In genomic region chr6:10410214-10410873, GRCh38 we compare ENCODE assay signal across 9 cellular contexts. TPM values are rescaled to one million over a fixed set of nuclear protein-coding genes. Genes with fewer than 3 reads are reported as not detected.
DNase-seq lines count a peak whose midpoint lies in the region; ATAC-seq and TF ChIP-seq lines count a peak whose summit lies in the region.
"Had no signal": no experiment of that assay in that cellular context is flagged by ENCODE, and none has a peak within 500 bp of the region (broad histone marks: within the 10 kb centered on the region; RNA-seq: fewer than 3 reads in every experiment).

No MANE protein-coding gene starts in this region.

- CTCF ChIA-PET in activated CD8-positive, alpha-beta T cell treated with anti-CD3 and anti-CD28 coated beads for 36 hours (lab: Charles Lee), result no interaction called here

- ATAC-seq in heart right ventricle, result no peak
- no peak for ATAC-seq in activated CD8-positive, alpha-beta T cell treated with anti-CD3 and anti-CD28 coated beads for 36 hours
- no peak for ATAC-seq in GM18511 (IDR thresholded peaks at IDR 0.05; ENCODE audit: unreplicated experiment)
- ATAC-seq: Right ventricle myocardium inferior had no signal

- H3K9me3 ChIP-seq in left ventricle myocardium inferior (replicated peaks) (no peaks in the 10 kb centered on the region), heart right ventricle (no peaks in the 10 kb centered on the region), iPS-18c (ENCODE audit: control insufficient read depth, insufficient read depth, low read length) (no peaks in the 10 kb centered on the region), vagina (no peaks in the 10 kb centered on the region)

- no peaks in the 10 kb centered on the region for H3K36me3 ChIP-seq in left ventricle myocardium inferior
- H3K36me3 ChIP-seq in heart right ventricle, result no peaks in the 10 kb centered on the region
- H3K36me3 ChIP-seq in vagina, result no peaks in the 10 kb centered on the region

- peaks cover 13% of the 10 kb centered on the region for H3K9me3 Mint-ChIP-seq in activated CD8-positive, alpha-beta T cell treated with anti-CD3 and anti-CD28 coated beads for 36 hours

- H3K4me3 ChIP-seq in left ventricle myocardium inferior, result peak overlapping the region; percentile 74
- H3K4me3 ChIP-seq in heart right ventricle, result peak overlapping the region in 1 of 10 donors; percentile 66
- peak overlapping the region; percentile 25; the same call in 1 of the 2 replicates for H3K4me3 ChIP-seq in iPS-18c (ENCODE audit: insufficient read depth, low read depth, low read length)
- H3K4me3 ChIP-seq in vagina, result peak overlapping the region; percentile 54 to 81

- DNase-seq in left ventricle myocardium inferior (no peak), heart right ventricle (no peak), vagina (ENCODE audit: extremely low spot score in 2 of 2) (peak in 1 of 2 donors; percentile 44), dermis blood vessel endothelial cell (no peak), NOMO-1 treated with dmso at 0.1 percent for 144 hours (lab: John Stamatoyannopoulos, UW; ENCODE audit: unreplicated experiment) (no peak)
- DNase-seq in activated CD8-positive, alpha-beta T cell treated with anti-CD3 and anti-CD28 coated beads for 36 hours, result no peak

- H3K27me3 Mint-ChIP-seq in activated CD8-positive, alpha-beta T cell treated with anti-CD3 and anti-CD28 coated beads for 36 hours, result peaks cover 79% of the 10 kb centered on the region

- peaks cover 19% of the 10 kb centered on the region for H3K36me3 Mint-ChIP-seq in activated CD8-positive, alpha-beta T cell treated with anti-CD3 and anti-CD28 coated beads for 36 hours (ENCODE audit: low read depth)

- H3K4me1 Mint-ChIP-seq in activated CD8-positive, alpha-beta T cell treated with anti-CD3 and anti-CD28 coated beads for 36 hours (ENCODE audit: low read depth), result peaks cover 33% of the 10 kb centered on the region

- H3K4me3 Mint-ChIP-seq in activated CD8-positive, alpha-beta T cell treated with anti-CD3 and anti-CD28 coated beads for 36 hours, result peak overlapping the region; percentile 39

- TF ChIP-seq CTCF in left ventricle myocardium inferior (IDR thresholded peaks at IDR 0.05; ENCODE audit: borderline replicate concordance), result no peak
- TF ChIP-seq CTCF in heart right ventricle (IDR thresholded peaks at IDR 0.05), result no peak
- no peak for TF ChIP-seq CTCF in activated CD8-positive, alpha-beta T cell treated with anti-CD3 and anti-CD28 coated beads for 36 hours (IDR thresholded peaks at IDR 0.05)
- TF ChIP-seq CTCF in vagina (IDR thresholded peaks at IDR 0.05), result no peak

- H3K27ac ChIP-seq in left ventricle myocardium inferior (replicated peaks) (no peak overlapping the region), heart right ventricle (no peak overlapping the region), vagina (peak overlapping the region; percentile 83)

- H3K4me1 ChIP-seq in left ventricle myocardium inferior (peaks cover 51% of the 10 kb centered on the region), heart right ventricle (peaks cover 11 to 47% (median 40%) of the 10 kb centered on the region in 9 donors), vagina (peaks cover 36% of the 10 kb centered on the region)

- H3K27me3 ChIP-seq in left ventricle myocardium inferior (ENCODE audit: low read depth) (peaks cover 100% of the 10 kb centered on the region), heart right ventricle (peaks cover 28 to 100% (median 98%) of the 10 kb centered on the region in 7 donors), vagina (peaks cover 11% of the 10 kb centered on the region)

- 6 to 7% methylated on average over 30 of the region's 30 CpGs for whole genome bisulfite sequencing in heart right ventricle, 2 donors

- no peak overlapping the region for H3K27ac Mint-ChIP-seq in activated CD8-positive, alpha-beta T cell treated with anti-CD3 and anti-CD28 coated beads for 36 hours

- intact Hi-C loops in left ventricle myocardium inferior (cut with micrococcal nuclease), result no loop called here
- intact Hi-C loops in heart right ventricle (cut with DNase I), result no loop called here
- intact Hi-C loops in activated CD8-positive, alpha-beta T cell treated with anti-CD3 and anti-CD28 coated beads for 36 hours (cut with micrococcal nuclease), result loop anchor here (10.0 kb wide), 1 partner anchor 474 kb away; the partner anchor contains the start of genes GCM2 and SYCP2L
- intact Hi-C loops in vagina (cut with DNase I), result no loop called here

- POLR2A ChIA-PET in activated CD8-positive, alpha-beta T cell treated with anti-CD3 and anti-CD28 coated beads for 36 hours (lab: Charles Lee), result interaction anchor here (1.3 kb wide), 1 partner anchor 28 kb away, joined by 3 read pairs; no protein-coding TSS in a partner anchor

- TF ChIP-seq POLR2A in vagina (IDR thresholded peaks at IDR 0.05), result no peak

RNA-seq across cellular contexts. Expression of gene TFAP2A, which starts 4.5 kb away (rescaled TPM):
- total RNA-seq in left ventricle myocardium inferior (0.66 TPM), heart right ventricle (under 1 TPM in 8 of 10 donors, not detected in 2; 0.12 to 0.59 (median 0.20) TPM), vagina (19.4 TPM), dermis blood vessel endothelial cell (under 0.01 and 0.05 TPM in 2 replicates)
- polyA plus RNA-seq in heart right ventricle, result under 1 TPM; 0.13 to 0.95 TPM
- total RNA-seq in activated CD8-positive, alpha-beta T cell treated with anti-CD3 and anti-CD28 coated beads for 36 hours, result not detected

Comparison
In these comparisons a context has a peak if more than half of its experiments do, and no peak if none do; other contexts are left out.
1. RNA of gene TFAP2A, which starts 4.5 kb away (total RNA-seq): 19.4 TPM in vagina (single experiment); 0.66 TPM in left ventricle myocardium inferior (single experiment), 0.12 to 0.59 TPM in heart right ventricle, not detected in activated CD8-positive, alpha-beta T cell treated with anti-CD3 and anti-CD28 coated beads for 36 hours and under 0.01 to 0.05 TPM in dermis blood vessel endothelial cell; every median in the first group is over 10 times any median in the second.